Comparison of ENCODE assay signal across 1 cellular context in genomic region chr11:14773755-14774154, GRCh38.
TF ChIP-seq lines count a peak whose summit lies in the region.

No MANE protein-coding gene starts in this region.

TF ChIP-seq in GM12878, 131 proteins besides CTCF, POLR2A, EP300 and RAD21 (continued from another document):
- no peak for TF ChIP-seq IKZF2 (IDR thresholded peaks at IDR 0.05)
- no peak for TF ChIP-seq PAX5 (IDR thresholded peaks at IDR 0.05; ENCODE audit: borderline replicate concordance, low read depth, low read length)
- TF ChIP-seq RELB (IDR thresholded peaks at IDR 0.05; ENCODE audit: low read depth), result no peak
- TF ChIP-seq RUNX3 (IDR thresholded peaks at IDR 0.05; ENCODE audit: low read length), result no peak
- TF ChIP-seq IRF4 (IDR thresholded peaks at IDR 0.05; ENCODE audit: low read depth, low read length), result no peak
- no peak for TF ChIP-seq NBN (IDR thresholded peaks at IDR 0.05)
- TF ChIP-seq SKIL (IDR thresholded peaks at IDR 0.05; ENCODE audit: low read depth, poor library complexity, severe bottlenecking), result no peak
- no peak for TF ChIP-seq CREM (IDR thresholded peaks at IDR 0.05; ENCODE audit: low read depth)
- TF ChIP-seq E4F1 (IDR thresholded peaks at IDR 0.05; ENCODE audit: borderline replicate concordance, partially characterized antibody), result no peak
- TF ChIP-seq GABPA (IDR thresholded peaks at IDR 0.05; ENCODE audit: low read depth), result no peak
- no peak for TF ChIP-seq ZNF384 (IDR thresholded peaks at IDR 0.05; ENCODE audit: borderline replicate concordance, low read depth, low read length)
- no peak for TF ChIP-seq ZZZ3 (IDR thresholded peaks at IDR 0.05; ENCODE audit: control insufficient read depth, insufficient read length, low read depth)
- no peak for TF ChIP-seq EED (IDR thresholded peaks at IDR 0.05; ENCODE audit: low read depth)
- TF ChIP-seq MEF2B (IDR thresholded peaks at IDR 0.05; ENCODE audit: partially characterized antibody, poor library complexity, severe bottlenecking), result no peak
- no peak for TF ChIP-seq TARDBP (IDR thresholded peaks at IDR 0.05; ENCODE audit: borderline replicate concordance)
- TF ChIP-seq RAD51 (IDR thresholded peaks at IDR 0.05), result no peak
- TF ChIP-seq MYB (IDR thresholded peaks at IDR 0.05; ENCODE audit: borderline replicate concordance, low read depth, low read length), result no peak
- TF ChIP-seq ZBTB33 (IDR thresholded peaks at IDR 0.05), result no peak
TF ChIP-seq in GM12878: peak in this region for 0.
